ENCODE assay signal across 8 cellular contexts in genomic region chr6:89829591-89830384, GRCh38. TPM values are rescaled to one million over a fixed set of nuclear protein-coding genes. Genes with fewer than 3 reads are reported as not detected.
DNase-seq lines count a peak whose midpoint lies in the region; ATAC-seq and TF ChIP-seq lines count a peak whose summit lies in the region.

TSS of gene CASP8AP2 (plus strand) at chr6:89829880.

- H3K9me3 Mint-ChIP-seq in activated naive CD8-positive, alpha-beta T cell (ENCODE audit: low read depth), result no peaks in the 10 kb centered on the region

- H3K4me3 ChIP-seq in ovary, result peak within 1 kb of the TSS; percentile 91
- H3K4me3 ChIP-seq in thyroid gland (replicated peaks in 1 of 3), result peak within 1 kb of the TSS; percentile 61 to 77 (median 74)

- peak within 1 kb of the TSS; percentile 97 for H3K27ac Mint-ChIP-seq in activated naive CD8-positive, alpha-beta T cell

- TF ChIP-seq CTCF in GM10248 (IDR thresholded peaks at IDR 0.05; ENCODE audit: control extremely low read depth, extremely low read depth, low read depth, missing control alignments), result no peak
- no peak for TF ChIP-seq CTCF in ovary (IDR thresholded peaks at IDR 0.05)
- TF ChIP-seq CTCF in thyroid gland (IDR thresholded peaks at IDR 0.05), result no peak

- H3K27me3 Mint-ChIP-seq in activated naive CD8-positive, alpha-beta T cell, result no peaks in the 10 kb centered on the region

- ATAC-seq in HG02623 (IDR thresholded peaks at IDR 0.05; ENCODE audit: unreplicated experiment), result peak; percentile 98

- H3K9me3 ChIP-seq in ovary, result no peaks in the 10 kb centered on the region
- no peaks in the 10 kb centered on the region for H3K9me3 ChIP-seq in thyroid gland

- 0 to 1% (median 0%) methylated on average over 44 of the region's 44 CpGs for WGBS in ovary, 3 donors
- WGBS in thyroid gland, 2 donors, result 0% methylated on average over 22 to 24 of the region's 44 CpGs

- TF ChIP-seq EP300 in ovary (IDR thresholded peaks at IDR 0.05), result no peak

- H3K4me1 ChIP-seq in ovary (ENCODE audit: insufficient read depth) (peaks cover 6% of the 10 kb centered on the region), thyroid gland (peaks cover 0 to 10% of the 10 kb centered on the region in 2 donors)

- H3K27ac ChIP-seq in ovary, result peak within 1 kb of the TSS; percentile 25 to 59
- peak within 1 kb of the TSS; percentile 73 to 81 (median 77) for H3K27ac ChIP-seq in thyroid gland

- H3K36me3 ChIP-seq in ovary (no peaks in the 10 kb centered on the region), thyroid gland (peaks cover 2 to 5% of the 10 kb centered on the region in 2 donors)

- peak; percentile 36 for TF ChIP-seq POLR2A in ovary (IDR thresholded peaks at IDR 0.05)
- peak in 1 of 2 donors; percentile 86 for TF ChIP-seq POLR2A in thyroid gland (IDR thresholded peaks at IDR 0.05)

- peak within 1 kb of the TSS; percentile 97 for H3K4me3 Mint-ChIP-seq in activated naive CD8-positive, alpha-beta T cell

- CTCF ChIA-PET in GM10248 (lab: Yijun Ruan, JAX), result interaction anchor here (0.8 to 1.9 kb wide), 5 partner anchors 10 to 458 kb away, joined by 3 to 16 read pairs (median 3); partner anchors contain the start of gene MDN1

- peak; percentile 94 for DNase-seq in GM10248 (ENCODE audit: extremely low spot score)
- peak; percentile 99 for DNase-seq in NCI-H1105 (lab: John Stamatoyannopoulos, UW)
- DNase-seq in SKM-1 treated with dmso at 0.1 percent for 144 hours (lab: John Stamatoyannopoulos, UW; ENCODE audit: unreplicated experiment), result peak; percentile 99
- peak; percentile 80 to 98 (median 93) for DNase-seq in head of caudate nucleus
- peak; percentile 91 to 95 (median 93) for DNase-seq in ovary
- peak; percentile 95 to 96 for DNase-seq in thyroid gland

- intact Hi-C loops in head of caudate nucleus (cut with DNase I) (no loop called here), ovary (cut with DNase I) (no loop called here), thyroid gland (cut with DNase I) (loop anchor here (10.0 kb wide), 1 partner anchor 755 kb away; the partner anchor contains the start of gene MAP3K7)

- peaks cover 4% of the 10 kb centered on the region for H3K36me3 Mint-ChIP-seq in activated naive CD8-positive, alpha-beta T cell

- peaks cover 35% of the 10 kb centered on the region for H3K4me1 Mint-ChIP-seq in activated naive CD8-positive, alpha-beta T cell (ENCODE audit: low read depth)

- POLR2A ChIA-PET in GM10248 (lab: Yijun Ruan, JAX), result interaction anchor here (0.5 to 1.5 kb wide), 3 partner anchors 10 to 373 kb away, joined by 3 to 6 read pairs (median 4); partner anchors contain the start of gene MDN1

- H3K27me3 ChIP-seq in ovary, result no peaks in the 10 kb centered on the region
- H3K27me3 ChIP-seq in thyroid gland, result no peaks in the 10 kb centered on the region

RNA-seq across cellular contexts. Expression of gene CASP8AP2, which starts in this region (rescaled TPM):
- total RNA-seq in ovary, result 10 to 100 TPM in 6 of 7 donors, 1 to 10 TPM in 1; 9.0 to 18.1 (median 16.2) TPM
- 1 to 10 TPM; 5.2 to 7.7 TPM for polyA plus RNA-seq in ovary
- total RNA-seq in thyroid gland, result 10 to 100 TPM; 16.4 to 22.6 (median 18.0) TPM

Comparison
In these comparisons a context has a peak if more than half of its experiments do, and no peak if none do; other contexts are left out.
1. Peak in every context shown above with its lines: DNase-seq, ATAC-seq, H3K4me3 ChIP-seq and H3K27ac ChIP-seq.